Comparison of ENCODE assay signal across 17 cellular contexts in genomic region chr5:136308396-136308795, GRCh38. TPM values are rescaled to one million over a fixed set of nuclear protein-coding genes. Genes with fewer than 3 reads are reported as not detected.
DNase-seq lines count a peak whose midpoint lies in the region; ATAC-seq, FAIRE-seq and TF ChIP-seq lines count a peak whose summit lies in the region.
"Had no signal": no experiment of that assay in that cellular context is flagged by ENCODE, and none has a peak within 500 bp of the region (broad histone marks: within the 10 kb centered on the region; RNA-seq: fewer than 3 reads in every experiment).

No MANE protein-coding gene starts in this region.

- intact Hi-C loops in Calu3 (cut with micrococcal nuclease; ENCODE audit: unreplicated experiment), result no loop called here
- intact Hi-C loops in GM12878 (cut with micrococcal nuclease; ENCODE audit: unreplicated experiment), result no loop called here

- in situ Hi-C loops in GM12878 (cut with MboI), result no loop called here

- H3K9me3 ChIP-seq in HEK293 (ENCODE audit: control insufficient read depth, insufficient read depth, low read depth, low read length), result no peaks in the 10 kb centered on the region
- no peaks in the 10 kb centered on the region; the same call in 2 of the 3 replicates for H3K9me3 ChIP-seq in GM12878 (replicated peaks; ENCODE audit: control insufficient read depth, insufficient read depth, low read length)
- H3K9me3 ChIP-seq: BLaER1 treated with 17β-estradiol and CSF1 and Interleukin-3, amounts not matched to agents 10 nM and 100 nM had no signal

- ATAC-seq in GM12878, result peak; percentile 65
- no peak for ATAC-seq in activated T-helper 17 cell treated with anti-CD3 and anti-CD28 coated beads, Interleukin-2, amount 50 U/mL, for 72 hours (replicated peaks)
- no peak for ATAC-seq in HG02623 (IDR thresholded peaks at IDR 0.05; ENCODE audit: unreplicated experiment)
- ATAC-seq: activated T-cell treated with anti-CD3 and anti-CD28 coated beads, Interleukin-2, amount 50 U/mL, for 4 hours had no signal

- no peak for TF ChIP-seq POLR2A in GM12878 (IDR thresholded peaks at IDR 0.05; ENCODE audit: low read depth, low read length)

- no peak for FAIRE-seq in GM12878 (lab: Jason Lieb, UNC)
- FAIRE-seq: astrocyte had no signal

- no peak overlapping the region for H3K9ac ChIP-seq in GM12878 (ENCODE audit: control insufficient read depth, insufficient read depth, low read length)
- H3K9ac ChIP-seq: BLaER1 treated with 17β-estradiol and CSF1 and Interleukin-3, amounts not matched to agents 10 nM and 100 nM had no signal

- H3K4me3 ChIP-seq in HEK293 (ENCODE audit: low read depth, low read length) (no peak overlapping the region), GM12878 (no peak overlapping the region)
- H3K4me3 ChIP-seq: BLaER1 treated with 17β-estradiol and CSF1 and Interleukin-3, amounts not matched to agents 10 nM and 100 nM; hepatocyte had no signal

- no peaks in the 10 kb centered on the region for H4K20me1 ChIP-seq in GM12878 (ENCODE audit: control insufficient read depth, insufficient read depth)
- H4K20me1 ChIP-seq: BLaER1 treated with 17β-estradiol and CSF1 and Interleukin-3, amounts not matched to agents 10 nM and 100 nM had no signal

- no peaks in the 10 kb centered on the region for H3K4me1 Mint-ChIP-seq in Calu3 (ENCODE audit: low read depth, unreplicated experiment)
- peaks cover 4% of the 10 kb centered on the region for H3K4me1 Mint-ChIP-seq in activated T-helper 17 cell treated with anti-CD3 and anti-CD28 coated beads, Interleukin-2, amount 50 U/mL, for 72 hours

- no peaks in the 10 kb centered on the region for H3K36me3 ChIP-seq in HEK293 (ENCODE audit: control insufficient read depth in 2 of 2, insufficient read depth in 1 of 2, low read length in 2 of 2)
- H3K36me3 ChIP-seq in GM12878 (ENCODE audit: control insufficient read depth in 2 of 2, insufficient read depth in 2 of 2, low read length in 1 of 2), result no peaks in the 10 kb centered on the region
- H3K36me3 ChIP-seq: BLaER1 treated with 17β-estradiol and CSF1 and Interleukin-3, amounts not matched to agents 10 nM and 100 nM had no signal

- H3K27ac Mint-ChIP-seq in Calu3 (ENCODE audit: unreplicated experiment), result no peak overlapping the region
- no peak overlapping the region for H3K27ac Mint-ChIP-seq in activated T-helper 17 cell treated with anti-CD3 and anti-CD28 coated beads, Interleukin-2, amount 50 U/mL, for 72 hours
- H3K27ac Mint-ChIP-seq: stimulated activated naive CD8-positive, alpha-beta T cell treated with anti-CD3 and anti-CD28 coated beads, Interleukin-15, Interleukin-2, amounts not matched to agents 100 ng/mL and 50 ng/mL, for 24 hours had no signal

- BruUV-seq in Calu3 (replicated peaks; lab: Mats Ljungman, UMichigan), result no TSS peak
- no TSS peak for BruUV-seq in GM12878 (replicated peaks; lab: Mats Ljungman, UMichigan)

- H3K9me3 Mint-ChIP-seq in Calu3 (ENCODE audit: low read depth, unreplicated experiment), result no peaks in the 10 kb centered on the region
- H3K9me3 Mint-ChIP-seq in activated T-helper 17 cell treated with anti-CD3 and anti-CD28 coated beads, Interleukin-2, amount 50 U/mL, for 72 hours, result no peaks in the 10 kb centered on the region
- H3K9me3 Mint-ChIP-seq: activated T-cell treated with anti-CD3 and anti-CD28 coated beads, Interleukin-2, amount 50 U/mL, for 4 hours; stimulated activated naive CD8-positive, alpha-beta T cell treated with anti-CD3 and anti-CD28 coated beads, Interleukin-15, Interleukin-2, amounts not matched to agents 100 ng/mL and 50 ng/mL, for 24 hours had no signal

- SMC1A ChIA-PET in GM12878 (lab: Charles Lee; ENCODE audit: uncharacterized antibody, unreplicated experiment), result no interaction called here

- H3K4me3 Mint-ChIP-seq in Calu3 (ENCODE audit: low read depth, unreplicated experiment), result no peak overlapping the region
- H3K4me3 Mint-ChIP-seq in activated T-helper 17 cell treated with anti-CD3 and anti-CD28 coated beads, Interleukin-2, amount 50 U/mL, for 72 hours, result no peak overlapping the region
- H3K4me3 Mint-ChIP-seq: activated T-cell treated with anti-CD3 and anti-CD28 coated beads, Interleukin-2, amount 50 U/mL, for 4 hours; stimulated activated naive CD8-positive, alpha-beta T cell treated with anti-CD3 and anti-CD28 coated beads, Interleukin-15, Interleukin-2, amounts not matched to agents 100 ng/mL and 50 ng/mL, for 24 hours had no signal

- peaks cover 73% of the 10 kb centered on the region for H3K27me3 Mint-ChIP-seq in Calu3 (ENCODE audit: unreplicated experiment)
- peaks cover 17% of the 10 kb centered on the region for H3K27me3 Mint-ChIP-seq in activated T-helper 17 cell treated with anti-CD3 and anti-CD28 coated beads, Interleukin-2, amount 50 U/mL, for 72 hours
- H3K27me3 Mint-ChIP-seq: stimulated activated naive CD8-positive, alpha-beta T cell treated with anti-CD3 and anti-CD28 coated beads, Interleukin-15, Interleukin-2, amounts not matched to agents 100 ng/mL and 50 ng/mL, for 24 hours had no signal

- RAD21 ChIA-PET in GM12878 (lab: Charles Lee; ENCODE audit: unreplicated experiment), result no interaction called here

- no peaks in the 10 kb centered on the region for H3K36me3 Mint-ChIP-seq in Calu3 (ENCODE audit: insufficient read depth, unreplicated experiment)
- no peaks in the 10 kb centered on the region for H3K36me3 Mint-ChIP-seq in activated T-helper 17 cell treated with anti-CD3 and anti-CD28 coated beads, Interleukin-2, amount 50 U/mL, for 72 hours (ENCODE audit: low read depth)

- DNase-seq in Calu3, result peak; percentile 23
- DNase-seq in GM12878 (ENCODE audit: low read depth, low spot score), result no peak
- peak; percentile 34 for DNase-seq in medulla oblongata (ENCODE audit: extremely low spot score)
- DNase-seq in caudate nucleus (lab: John Stamatoyannopoulos, UW), result no peak
- DNase-seq in activated CD4-positive, alpha-beta T cell treated with anti-CD3 and anti-CD28 coated beads, Interleukin-2, amount 50 U/mL, for 4 hours, result no peak
- DNase-seq: activated CD4-positive, CD25-positive, alpha-beta regulatory T cell treated with anti-CD3 and anti-CD28 coated beads, Interleukin-2, amount 50 U/mL, for 72 hours; activated T-cell treated with anti-CD3 and anti-CD28 coated beads, Interleukin-2, amount 50 U/mL, for 4 hours; NCI-H1436 had no signal

- POLR2A ChIA-PET in HEK293 (lab: Yijun Ruan, JAX), result no interaction called here
- POLR2A ChIA-PET in GM12878 (lab: Charles Lee), result no interaction called here

- TF ChIP-seq CTCF in Calu3 (IDR thresholded peaks at IDR 0.05; ENCODE audit: unreplicated experiment) (no peak), HEK293 (tag by site-specific recombination; IDR thresholded peaks at IDR 0.05) (peak; percentile 54; the same call in 1 of the 2 replicates), GM12878 (IDR thresholded peaks at IDR 0.05 in 2 of 3, conservative IDR thresholded peaks at IDR 0.05 in 1 of 3; ENCODE audit: control insufficient read depth in 2 of 3, extremely low read depth in 1 of 3, insufficient read depth in 1 of 3, low read depth in 3 of 3, low read length in 3 of 3) (no peak; a peak in 1 of 6 replicates)

- H3K27me3 ChIP-seq in GM12878 (replicated peaks in 1 of 2; ENCODE audit: control insufficient read depth in 2 of 2, insufficient read depth in 2 of 2, low read length in 1 of 2), result no peaks in the 10 kb centered on the region
- H3K27me3 ChIP-seq: BLaER1 treated with 17β-estradiol and CSF1 and Interleukin-3, amounts not matched to agents 10 nM and 100 nM; hepatocyte had no signal

- no peak overlapping the region for H2AFZ ChIP-seq in GM12878 (ENCODE audit: control insufficient read depth, low read depth, low read length)
- H2AFZ ChIP-seq: hepatocyte had no signal

- 17% methylated on average over 2 of the region's 2 CpGs for WGBS in GM12878 (ENCODE audit: insufficient coverage, insufficient replicate concordance, low lambda C conversion rate, missing lambda C conversion rate)

- no peak for TF ChIP-seq EP300 in GM12878 (IDR thresholded peaks at IDR 0.05; ENCODE audit: borderline replicate concordance in 1 of 2, control insufficient read depth in 1 of 2, low read depth in 2 of 2, low read length in 2 of 2)

- CTCF ChIA-PET in Calu3 (lab: Charles Lee) (no interaction called here), HEK293 (lab: Yijun Ruan, JAX) (no interaction called here), GM12878 (lab: Yijun Ruan, JAX) (interaction anchor here (1.6 kb wide), 1 partner anchor 112 kb away, joined by 4 read pairs; no protein-coding TSS in a partner anchor)

- H3K27ac ChIP-seq in HEK293 (ENCODE audit: extremely low read depth, low read depth, low read length), result no peak overlapping the region
- H3K27ac ChIP-seq in GM12878 (ENCODE audit: control insufficient read depth, insufficient read depth), result no peak overlapping the region
- H3K27ac ChIP-seq in caudate nucleus (ENCODE audit: low read depth, low read length), result no peak overlapping the region
- H3K27ac ChIP-seq: BLaER1 treated with 17β-estradiol and CSF1 and Interleukin-3, amounts not matched to agents 10 nM and 100 nM; hepatocyte had no signal

- no peak for TF ChIP-seq RAD21 in GM12878 (IDR thresholded peaks at IDR 0.05; ENCODE audit: insufficient read depth, low read depth, low read length)

- H3K4me1 ChIP-seq in HEK293 (ENCODE audit: control insufficient read depth, insufficient read depth, low read length) (no peaks in the 10 kb centered on the region), GM12878 (ENCODE audit: control insufficient read depth, insufficient read depth, low read length) (peaks cover 8% of the 10 kb centered on the region)

- H3K4me2 ChIP-seq in GM12878 (ENCODE audit: control insufficient read depth, insufficient read depth), result no peak overlapping the region
- H3K4me2 ChIP-seq: BLaER1 treated with 17β-estradiol and CSF1 and Interleukin-3, amounts not matched to agents 10 nM and 100 nM; hepatocyte had no signal

- no peaks in the 10 kb centered on the region for H3K79me2 ChIP-seq in GM12878 (ENCODE audit: control insufficient read depth, insufficient read depth, low read length)
- H3K79me2 ChIP-seq: hepatocyte had no signal

RNA-seq across cellular contexts. Expression of gene TRPC7, which starts 56.9 kb away (rescaled TPM):
- not detected in 2 replicates for total RNA-seq in Calu3 (2022)
- total RNA-seq in GM12878 (2013; cell fraction: nucleolus; rRNA removed), result not detected in 2 replicates
- total RNA-seq in GM12878 (2014; rRNA removed), result not detected in 2 replicates
- not detected in 2 replicates for total RNA-seq in GM12878 (2014; rRNA removed; fragmentation: Illumina TruSeq; extraction: Trizol)
- not detected in 2 replicates for total RNA-seq in GM12878 (2021)
- polyA plus RNA-seq in GM12878 (2011; ENCODE audit: low read depth), result not detected
- polyA plus RNA-seq in GM12878 (2011; rRNA removed), result not detected in 2 replicates
- not detected in 2 replicates for polyA plus RNA-seq in GM12878 (2011; cell fraction: cytosol; rRNA removed)
- not detected in 2 replicates for polyA plus RNA-seq in GM12878 (2011; cell fraction: nucleus; rRNA removed)
- polyA plus RNA-seq in GM12878 (2012), result not detected in 2 replicates
- not detected in 2 replicates for polyA plus RNA-seq in GM12878 (2014; fragmentation: Illumina TruSeq; extraction: Trizol)
- polyA plus RNA-seq in GM12878 (2014; fragmentation: Nextera tagmentation; extraction: Ambion mirVana), result not detected
- polyA plus RNA-seq in GM12878 (2014; rRNA removed), result not detected in 2 replicates
- polyA plus RNA-seq in GM12878 (2016; fragmentation: Nextera tagmentation; extraction: Ambion mirVana), result not detected
- polyA minus RNA-seq in GM12878 (2011; rRNA and poly(A)+ RNA removed), result not detected in 2 replicates
- not detected in 2 replicates for polyA minus RNA-seq in GM12878 (2011; cell fraction: cytosol; rRNA and poly(A)+ RNA removed)
- not detected in 2 replicates for polyA minus RNA-seq in GM12878 (2011; cell fraction: nucleus; rRNA and poly(A)+ RNA removed)
- total RNA-seq in activated T-helper 17 cell treated with anti-CD3 and anti-CD28 coated beads, Interleukin-2, amount 50 U/mL, for 72 hours, result not detected
- total RNA-seq: activated T-cell treated with anti-CD3 and anti-CD28 coated beads, Interleukin-2, amount 50 U/mL, for 4 hours; astrocyte; mesenteric fat pad; pulmonary artery endothelial cell had no signal
- polyA plus RNA-seq: hepatocyte had no signal

Comparison
In these comparisons a context has a peak if more than half of its experiments do, and no peak if none do; other contexts are left out.
1. DNase-seq: peak in Calu3 (single experiment) and medulla oblongata (single experiment); none in GM12878 (single experiment), caudate nucleus (0 of 61) and activated CD4-positive, alpha-beta T cell treated with anti-CD3 and anti-CD28 coated beads, Interleukin-2, amount 50 U/mL, for 4 hours (0 of 2).